ENCODE assay signal across 8 cellular contexts in the genomic region with DNA sequence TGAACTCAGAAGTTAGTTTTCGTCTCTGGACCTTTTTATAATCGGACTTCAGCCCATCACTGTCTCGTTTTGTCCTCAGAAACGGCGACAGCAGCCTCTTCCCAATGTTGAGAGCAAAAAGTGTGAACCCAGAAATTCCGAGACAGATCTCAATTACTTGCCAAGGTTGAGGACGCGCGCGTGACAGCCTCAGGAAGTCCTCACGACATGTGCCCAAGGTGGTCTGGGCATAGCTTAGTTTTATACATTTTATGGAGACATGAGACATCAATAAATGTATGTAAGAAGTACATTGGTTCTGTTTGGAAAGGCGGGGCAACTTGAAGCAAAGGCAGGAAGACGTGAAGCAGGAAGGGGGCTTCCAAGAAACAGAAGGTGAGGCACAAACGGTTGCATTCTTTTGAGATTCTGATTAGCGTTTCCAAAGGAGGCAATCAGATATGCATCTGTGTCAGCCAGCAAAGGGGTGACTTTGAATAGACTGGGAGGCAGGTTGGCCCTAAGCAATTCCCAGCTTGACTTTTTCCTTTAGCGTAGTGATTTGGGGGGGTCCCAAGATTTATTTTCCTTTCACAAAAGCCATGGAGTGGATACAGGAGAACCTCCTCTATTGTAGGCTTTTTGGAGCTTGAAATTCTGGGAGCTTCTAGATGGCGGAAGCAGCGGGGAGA. TPM values are rescaled to one million over a fixed set of nuclear protein-coding genes. Genes with fewer than 3 reads are reported as not detected.
DNase-seq lines count a peak whose midpoint lies in the region; ATAC-seq and TF ChIP-seq lines count a peak whose summit lies in the region.

No MANE protein-coding gene starts in this region.

- H3K9me3 Mint-ChIP-seq in activated T-cell treated with anti-CD3 and anti-CD28 coated beads, Interleukin-2, amount 50 U/mL, for 4 hours: no peaks in the 10 kb centered on the region
- no peaks in the 10 kb centered on the region for H3K9me3 Mint-ChIP-seq in chondrocyte (ENCODE audit: low read depth)
- H3K9me3 Mint-ChIP-seq in memory B cell: no peaks in the 10 kb centered on the region

- peak overlapping the region; percentile 17; the same call in 1 of the 2 replicates for H2AFZ ChIP-seq in Karpas-422 (ENCODE audit: low read length)

- H3K27ac Mint-ChIP-seq in chondrocyte (ENCODE audit: unreplicated experiment): peak overlapping the region; percentile 87
- peak overlapping the region; percentile 99 for H3K27ac Mint-ChIP-seq in memory B cell

- WGBS in urinary bladder: 4% methylated on average over 18 of the region's 18 CpGs

- H3K4me3 Mint-ChIP-seq in activated T-cell treated with anti-CD3 and anti-CD28 coated beads, Interleukin-2, amount 50 U/mL, for 4 hours: peak overlapping the region; percentile 89
- peak overlapping the region; percentile 88 for H3K4me3 Mint-ChIP-seq in chondrocyte (ENCODE audit: unreplicated experiment)
- peak overlapping the region; percentile 100 for H3K4me3 Mint-ChIP-seq in memory B cell

- H3K79me2 ChIP-seq in Karpas-422 (ENCODE audit: low read length): peaks cover 34% of the 10 kb centered on the region

- no peak for TF ChIP-seq CTCF in chondrocyte (IDR thresholded peaks at IDR 0.05)

- peak overlapping the region; percentile 81 for H3K9ac ChIP-seq in Karpas-422 (ENCODE audit: low read length)

- H3K4me1 ChIP-seq in Karpas-422 (ENCODE audit: low read length): peaks cover 52% of the 10 kb centered on the region
- H3K4me1 ChIP-seq in urinary bladder (ENCODE audit: insufficient read depth): peaks cover 4% of the 10 kb centered on the region

- peak; percentile 16 to 27 for ATAC-seq in activated T-cell treated with anti-CD3 and anti-CD28 coated beads, Interleukin-2, amount 50 U/mL, for 4 hours
- ATAC-seq in memory B cell (ENCODE audit: low read depth): peak; percentile 20

- H3K27me3 Mint-ChIP-seq in activated T-cell treated with anti-CD3 and anti-CD28 coated beads, Interleukin-2, amount 50 U/mL, for 4 hours (ENCODE audit: low read depth): no peaks in the 10 kb centered on the region
- H3K27me3 Mint-ChIP-seq in chondrocyte (ENCODE audit: low read depth) (no peaks in the 10 kb centered on the region), memory B cell (no peaks in the 10 kb centered on the region)

- H3K4me1 Mint-ChIP-seq in activated T-cell treated with anti-CD3 and anti-CD28 coated beads, Interleukin-2, amount 50 U/mL, for 4 hours (ENCODE audit: low read depth): peaks cover 29% of the 10 kb centered on the region
- H3K4me1 Mint-ChIP-seq in chondrocyte (ENCODE audit: low read depth): peaks cover 17% of the 10 kb centered on the region
- H3K4me1 Mint-ChIP-seq in memory B cell: peaks cover 13% of the 10 kb centered on the region

- peak overlapping the region; percentile 90 for H3K4me3 ChIP-seq in Karpas-422 (ENCODE audit: low read length)
- H3K4me3 ChIP-seq in urinary bladder (ENCODE audit: low read depth, low read length): peak overlapping the region; percentile 72

- H3K4me2 ChIP-seq in Karpas-422 (ENCODE audit: low read depth, low read length, poor library complexity, severe bottlenecking): peak overlapping the region; percentile 93

- no peak for DNase-seq in activated T-cell treated with anti-CD3 and anti-CD28 coated beads, Interleukin-2, amount 50 U/mL, for 4 hours
- DNase-seq in activated T-cell treated with anti-CD3 and anti-CD28 coated beads for 4 hours (no peak), Karpas-422 (no peak), chondrocyte (ENCODE audit: low spot score) (no peak), memory B cell (ENCODE audit: low spot score in 2 of 2) (no peak), AG20443 (ENCODE audit: low spot score) (no peak), HuH-7 (ENCODE audit: low spot score) (no peak)

- peak overlapping the region; percentile 81 for H3K27ac ChIP-seq in Karpas-422 (ENCODE audit: low read length)
- H3K27ac ChIP-seq in urinary bladder (ENCODE audit: low read depth): peak overlapping the region; percentile 40

- no peaks in the 10 kb centered on the region for H4K20me1 ChIP-seq in Karpas-422 (ENCODE audit: insufficient read depth, low read depth, low read length)

- H3K9me2 ChIP-seq in Karpas-422 (replicated peaks; ENCODE audit: insufficient read depth, low read length): no peaks in the 10 kb centered on the region

- no peaks in the 10 kb centered on the region for H3K9me3 ChIP-seq in Karpas-422 (ENCODE audit: low read length)

- no peaks in the 10 kb centered on the region for H3K27me3 ChIP-seq in Karpas-422 (ENCODE audit: low read length)

- peaks cover 2% of the 10 kb centered on the region for H3K36me3 Mint-ChIP-seq in activated T-cell treated with anti-CD3 and anti-CD28 coated beads, Interleukin-2, amount 50 U/mL, for 4 hours (ENCODE audit: insufficient read depth)
- H3K36me3 Mint-ChIP-seq in chondrocyte (ENCODE audit: low read depth) (no peaks in the 10 kb centered on the region), memory B cell (no peaks in the 10 kb centered on the region)

- H3K36me3 ChIP-seq in Karpas-422 (ENCODE audit: insufficient read depth, low read length) (no peaks in the 10 kb centered on the region), urinary bladder (ENCODE audit: insufficient read depth) (no peaks in the 10 kb centered on the region)

RNA-seq across cellular contexts. Expression of a gene that starts 0.6 kb away (rescaled TPM):
- total RNA-seq in activated T-cell treated with anti-CD3 and anti-CD28 coated beads, Interleukin-2, amount 50 U/mL, for 4 hours: 10 to 100 TPM; 14.2 to 15.4 (median 15.2) TPM
- 9.8 and 16.9 TPM in 2 replicates for total RNA-seq in Karpas-422 (2014; rRNA removed; shearing (Covaris generic); ENCODE audit: low replicate concordance)
- total RNA-seq in chondrocyte (3.5 to 6.7 TPM (median 6.7 TPM) in 3 replicates), urinary bladder (13.3 TPM)
- polyA plus RNA-seq in urinary bladder: 11.9 TPM

RNA-seq across cellular contexts. Expression of a gene that starts 8.9 kb away (rescaled TPM):
- total RNA-seq in activated T-cell treated with anti-CD3 and anti-CD28 coated beads, Interleukin-2, amount 50 U/mL, for 4 hours: 10 to 100 TPM in 2 of 3 donors, 1 to 10 TPM in 1; 9.1 to 10.7 (median 10.5) TPM
- 59.4 and 107 TPM in 2 replicates for total RNA-seq in Karpas-422 (2014; rRNA removed; shearing (Covaris generic); ENCODE audit: low replicate concordance)
- total RNA-seq in chondrocyte (27.6 to 30.0 TPM (median 28.6 TPM) in 3 replicates), urinary bladder (17.7 TPM)
- 50.6 TPM for polyA plus RNA-seq in urinary bladder

RNA-seq across cellular contexts. Expression of a gene that starts 22.9 kb away (rescaled TPM):
- total RNA-seq in activated T-cell treated with anti-CD3 and anti-CD28 coated beads, Interleukin-2, amount 50 U/mL, for 4 hours: 10 to 100 TPM; 21.2 to 23.4 (median 22.5) TPM
- 7.0 and 15.8 TPM in 2 replicates for total RNA-seq in Karpas-422 (2014; rRNA removed; shearing (Covaris generic); ENCODE audit: low replicate concordance)
- total RNA-seq in chondrocyte (8.3 to 11.1 TPM (median 8.6 TPM) in 3 replicates), urinary bladder (5.7 TPM)
- polyA plus RNA-seq in urinary bladder: 8.1 TPM

RNA-seq across cellular contexts. Expression of a gene that starts 36.3 kb away (rescaled TPM):
- total RNA-seq in activated T-cell treated with anti-CD3 and anti-CD28 coated beads, Interleukin-2, amount 50 U/mL, for 4 hours: 1 to 10 TPM; 5.6 to 8.1 (median 7.4) TPM
- 18.0 and 24.9 TPM in 2 replicates for total RNA-seq in Karpas-422 (2014; rRNA removed; shearing (Covaris generic); ENCODE audit: low replicate concordance)
- total RNA-seq in chondrocyte (11.7 to 15.0 TPM (median 13.7 TPM) in 3 replicates), urinary bladder (10.0 TPM)
- polyA plus RNA-seq in urinary bladder: 15.6 TPM

RNA-seq across cellular contexts. Expression of a gene that starts 50.3 kb away (rescaled TPM):
- 1 to 10 TPM; 4.7 to 9.5 (median 6.8) TPM for total RNA-seq in activated T-cell treated with anti-CD3 and anti-CD28 coated beads, Interleukin-2, amount 50 U/mL, for 4 hours
- 14.9 and 20.8 TPM in 2 replicates for total RNA-seq in Karpas-422 (2014; rRNA removed; shearing (Covaris generic); ENCODE audit: low replicate concordance)
- 17.0 to 20.2 TPM (median 17.7 TPM) in 3 replicates for total RNA-seq in chondrocyte
- 15.7 TPM for total RNA-seq in urinary bladder
- polyA plus RNA-seq in urinary bladder: 7.5 TPM
